ENCODE assay signal across 29 cellular contexts in genomic region chr16:35570946-35571345, GRCh38.
"Had no signal": no experiment of that assay in that cellular context is flagged by ENCODE, and none has a peak within 500 bp of the region (broad histone marks: within the 10 kb centered on the region; RNA-seq: fewer than 3 reads in every experiment).

No MANE protein-coding gene starts in this region.

- H3K4me2 ChIP-seq: hepatocyte had no signal

- H3K4me1 ChIP-seq: foreskin keratinocyte, gastrocnemius medialis, heart right ventricle had no signal

- H3K79me2 ChIP-seq: hepatocyte had no signal

- ATAC-seq: activated T-cell treated with anti-CD3 and anti-CD28 coated beads, Interleukin-2, amount 50 U/mL, for 4 hours; activated T-helper 17 cell treated with anti-CD3 and anti-CD28 coated beads, Interleukin-2, amount 50 U/mL, for 72 hours; esophagus mucosa; foreskin keratinocyte; gastrocnemius medialis; heart right ventricle; WTC11 had no signal

- DNase-seq: activated CD4-positive, alpha-beta memory T cell treated with anti-CD3 and anti-CD28 coated beads, Interleukin-2, amount 10 ng/mL, durations not matched to agents 7 days and 5 days; activated CD4-positive, alpha-beta T cell treated with anti-CD3 and anti-CD28 coated beads for 1 hour; activated CD4-positive, alpha-beta T cell treated with anti-CD3 and anti-CD28 coated beads for 4 hours; activated CD4-positive, alpha-beta T cell treated with anti-CD3 and anti-CD28 coated beads, Interleukin-2, amount 10 ng/mL, durations not matched to agents 7 days and 5 days; activated CD4-positive, alpha-beta T cell treated with anti-CD3 and anti-CD28 coated beads, Interleukin-2, amount 50 U/mL, for 4 hours; activated CD8-positive, alpha-beta memory T cell treated with anti-CD3 and anti-CD28 coated beads, Interleukin-2, amount 50 U/mL, for 48 hours; activated effector memory CD4-positive, alpha-beta T cell treated with Interleukin-2 at 50 U/mL for 16 hours; activated gamma-delta T cell treated with Interleukin-2 at 50 U/mL for 16 hours; activated naive CD4-positive, alpha-beta T cell treated with anti-CD3 and anti-CD28 coated beads, Interleukin-2, amount 50 U/mL, for 16 hours; activated naive CD4-positive, alpha-beta T cell treated with Interleukin-2 at 50 U/mL for 16 hours; activated T-cell treated with anti-CD3 and anti-CD28 coated beads for 4 hours; activated T-cell treated with anti-CD3 and anti-CD28 coated beads, Interleukin-2, amount 50 U/mL, for 4 hours; amniotic stem cell; anterior cingulate cortex; brain microvascular endothelial cell; dorsolateral prefrontal cortex; effector memory CD4-positive, alpha-beta T cell; endodermal cell; foreskin keratinocyte; gastrocnemius medialis; glutamatergic neuron; heart right ventricle; T-helper 2 cell had no signal

- H3K36me3 ChIP-seq: brain microvascular endothelial cell, gastrocnemius medialis, heart right ventricle had no signal

- H3K9me3 ChIP-seq: gastrocnemius medialis had no signal

- H3K27me3 ChIP-seq: brain microvascular endothelial cell, foreskin keratinocyte, gastrocnemius medialis, hepatocyte had no signal

- H3K27ac ChIP-seq: brain microvascular endothelial cell, coronary artery, dorsolateral prefrontal cortex, foreskin keratinocyte, gastrocnemius medialis, heart right ventricle, hepatocyte, VCaP had no signal

- H3K4me3 ChIP-seq: coronary artery, dorsolateral prefrontal cortex, gastrocnemius medialis, heart right ventricle, hepatocyte had no signal
